5 cellular contexts compared by ENCODE assay signal in genomic region chr16:5222770-5223169, GRCh38.
"Had no signal": no experiment of that assay in that cellular context is flagged by ENCODE, and none has a peak within 500 bp of the region (broad histone marks: within the 10 kb centered on the region; RNA-seq: fewer than 3 reads in every experiment).

No MANE protein-coding gene starts in this region.

- H3K4me1 Mint-ChIP-seq: IgD-negative memory B cell had no signal

- ATAC-seq: HepG2, K562 had no signal

- H3K36me3 Mint-ChIP-seq: IgD-negative memory B cell had no signal

- H3K27ac Mint-ChIP-seq: IgD-negative memory B cell had no signal

- H3K4me3 ChIP-seq: K562 had no signal

- DNase-seq: IMR-90, KBM-7 had no signal

- H3K4me3 Mint-ChIP-seq: IgD-negative memory B cell had no signal
